In the genomic region with DNA sequence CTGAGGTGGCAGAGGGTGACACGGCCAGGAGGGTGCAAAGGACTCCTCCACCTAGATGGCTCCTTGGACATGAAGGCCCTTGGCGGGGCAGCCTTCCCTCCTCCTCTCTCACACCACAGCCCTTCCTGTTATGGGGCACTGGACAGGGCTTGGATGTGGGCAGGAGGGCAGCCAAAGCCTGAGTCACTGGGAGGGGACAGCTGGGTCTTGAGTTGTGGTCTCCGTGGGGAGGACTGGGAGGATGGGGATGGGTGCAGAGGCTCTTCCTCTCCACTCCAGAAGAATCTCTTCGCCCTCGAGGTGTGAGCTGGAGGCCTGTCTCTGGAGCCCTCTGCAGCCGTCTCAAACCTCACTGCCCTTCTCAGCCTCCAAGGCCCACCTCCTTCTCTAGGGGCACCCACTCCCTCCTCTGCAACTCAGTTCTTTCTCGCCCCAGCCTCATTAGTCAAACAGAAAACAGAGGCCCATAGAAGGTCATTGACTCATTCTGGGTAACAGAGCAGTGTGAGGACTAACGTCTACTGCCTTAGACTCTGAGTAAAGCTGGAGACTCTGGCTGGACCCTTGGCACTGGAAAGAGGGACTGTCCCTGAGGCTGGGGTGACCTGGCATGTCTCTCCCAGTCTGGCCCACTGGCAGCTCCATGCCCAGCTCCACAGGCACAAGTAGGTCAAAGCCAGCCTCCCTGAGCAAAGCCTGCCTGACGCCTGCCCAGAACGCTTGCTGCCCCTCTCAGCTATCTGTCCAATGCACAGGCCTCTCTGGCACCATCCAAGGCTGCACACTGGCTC, we compare ENCODE assay signal across 10 cellular contexts. TPM values are rescaled to one million over a fixed set of nuclear protein-coding genes. Genes with fewer than 3 reads are reported as not detected.
A peak's percentile ranks its signal among the peaks of the same experiment; 100 is the strongest.
DNase-seq lines count a peak whose midpoint lies in the region; ATAC-seq and FAIRE-seq lines count a peak whose summit lies in the region.
"Had no signal": no experiment of that assay in that cellular context is flagged by ENCODE, and none has a peak within 500 bp of the region (broad histone marks: within the 10 kb centered on the region; RNA-seq: fewer than 3 reads in every experiment).

No MANE protein-coding gene starts in this region.

- peak; percentile 79 for FAIRE-seq in RCC 7860 (lab: Jason Lieb, UNC)

- no peak overlapping the region for H3K27ac Mint-ChIP-seq in activated naive CD4-positive, alpha-beta T cell treated with anti-CD3 and anti-CD28 coated beads for 36 hours
- no peak overlapping the region for H3K27ac Mint-ChIP-seq in activated naive CD4-positive, alpha-beta T cell treated with anti-CD3 and anti-CD28 coated beads, Interleukin-2, amount 10 ng/mL, durations not matched to agents 7 days and 5 days
- H3K27ac Mint-ChIP-seq in stimulated activated naive CD8-positive, alpha-beta T cell treated with anti-CD3 and anti-CD28 coated beads, Interleukin-15, amount 100 ng/mL, for 72 hours, result no peak overlapping the region
- H3K27ac Mint-ChIP-seq: T-helper 1 cell treated with Interleukin-12 subunit alpha and Interleukin-12 subunit beta and Interleukin-4 antibody, amounts not matched to agents 30 μg/mL and 1 μg/mL, for 36 hours had no signal

- H3K4me3 Mint-ChIP-seq in activated naive CD4-positive, alpha-beta T cell treated with anti-CD3 and anti-CD28 coated beads for 36 hours, result no peak overlapping the region
- H3K4me3 Mint-ChIP-seq in activated naive CD4-positive, alpha-beta T cell treated with anti-CD3 and anti-CD28 coated beads, Interleukin-2, amount 10 ng/mL, durations not matched to agents 7 days and 5 days, result no peak overlapping the region
- H3K4me3 Mint-ChIP-seq in stimulated activated naive CD8-positive, alpha-beta T cell treated with anti-CD3 and anti-CD28 coated beads, Interleukin-15, amount 100 ng/mL, for 72 hours, result no peak overlapping the region
- H3K4me3 Mint-ChIP-seq: T-helper 1 cell treated with Interleukin-12 subunit alpha and Interleukin-12 subunit beta and Interleukin-4 antibody, amounts not matched to agents 30 μg/mL and 1 μg/mL, for 36 hours had no signal

- H3K4me1 Mint-ChIP-seq in activated naive CD4-positive, alpha-beta T cell treated with anti-CD3 and anti-CD28 coated beads for 36 hours (ENCODE audit: low read depth), result no peaks in the 10 kb centered on the region
- H3K4me1 Mint-ChIP-seq in activated naive CD4-positive, alpha-beta T cell treated with anti-CD3 and anti-CD28 coated beads, Interleukin-2, amount 10 ng/mL, durations not matched to agents 7 days and 5 days, result no peaks in the 10 kb centered on the region
- no peaks in the 10 kb centered on the region for H3K4me1 Mint-ChIP-seq in stimulated activated naive CD8-positive, alpha-beta T cell treated with anti-CD3 and anti-CD28 coated beads, Interleukin-15, amount 100 ng/mL, for 72 hours

- CTCF ChIA-PET in activated naive CD4-positive, alpha-beta T cell treated with anti-CD3 and anti-CD28 coated beads for 36 hours (lab: Charles Lee), result no interaction called here
- CTCF ChIA-PET in activated naive CD4-positive, alpha-beta T cell treated with anti-CD3 and anti-CD28 coated beads, Interleukin-2, amount 10 ng/mL, durations not matched to agents 7 days and 5 days (lab: Charles Lee), result no interaction called here

- no peaks in the 10 kb centered on the region for H3K9me3 Mint-ChIP-seq in activated naive CD4-positive, alpha-beta T cell treated with anti-CD3 and anti-CD28 coated beads for 36 hours
- no peaks in the 10 kb centered on the region for H3K9me3 Mint-ChIP-seq in activated naive CD4-positive, alpha-beta T cell treated with anti-CD3 and anti-CD28 coated beads, Interleukin-2, amount 10 ng/mL, durations not matched to agents 7 days and 5 days
- H3K9me3 Mint-ChIP-seq in stimulated activated naive CD8-positive, alpha-beta T cell treated with anti-CD3 and anti-CD28 coated beads, Interleukin-15, amount 100 ng/mL, for 72 hours, result no peaks in the 10 kb centered on the region
- H3K9me3 Mint-ChIP-seq: T-helper 1 cell treated with Interleukin-12 subunit alpha and Interleukin-12 subunit beta and Interleukin-4 antibody, amounts not matched to agents 30 μg/mL and 1 μg/mL, for 36 hours had no signal

- ATAC-seq in stimulated activated naive CD8-positive, alpha-beta T cell treated with anti-CD3 and anti-CD28 coated beads, Interleukin-15, amount 100 ng/mL, for 72 hours, result peak; percentile 51
- ATAC-seq in GM21381 (IDR thresholded peaks at IDR 0.05; ENCODE audit: unreplicated experiment) (no peak), GM21786 (IDR thresholded peaks at IDR 0.05; ENCODE audit: unreplicated experiment) (no peak)

- H3K36me3 Mint-ChIP-seq in activated naive CD4-positive, alpha-beta T cell treated with anti-CD3 and anti-CD28 coated beads for 36 hours (ENCODE audit: low read depth), result no peaks in the 10 kb centered on the region
- H3K36me3 Mint-ChIP-seq in activated naive CD4-positive, alpha-beta T cell treated with anti-CD3 and anti-CD28 coated beads, Interleukin-2, amount 10 ng/mL, durations not matched to agents 7 days and 5 days, result no peaks in the 10 kb centered on the region

- peak; percentile 8 for DNase-seq in activated naive CD4-positive, alpha-beta T cell treated with anti-CD3 and anti-CD28 coated beads for 36 hours
- no peak for DNase-seq in activated naive CD4-positive, alpha-beta T cell treated with anti-CD3 and anti-CD28 coated beads, Interleukin-2, amount 10 ng/mL, durations not matched to agents 7 days and 5 days
- peak; percentile 83 for DNase-seq in RCC 7860 (ENCODE audit: low spot score)
- DNase-seq in glomerular visceral epithelial cell (ENCODE audit: extremely low spot score), result peak; percentile 51
- no peak for DNase-seq in stimulated activated naive CD8-positive, alpha-beta T cell treated with anti-CD3 and anti-CD28 coated beads, Interleukin-15, amount 100 ng/mL, for 72 hours
- no peak for DNase-seq in DMS153 treated with DMSO at 0.1 percent for 48 hours (lab: John Stamatoyannopoulos, UW; ENCODE audit: unreplicated experiment)
- DNase-seq: cortex of kidney had no signal

- no peaks in the 10 kb centered on the region for H3K27me3 Mint-ChIP-seq in activated naive CD4-positive, alpha-beta T cell treated with anti-CD3 and anti-CD28 coated beads for 36 hours (ENCODE audit: low read depth)
- peaks cover 6% of the 10 kb centered on the region for H3K27me3 Mint-ChIP-seq in activated naive CD4-positive, alpha-beta T cell treated with anti-CD3 and anti-CD28 coated beads, Interleukin-2, amount 10 ng/mL, durations not matched to agents 7 days and 5 days
- no peaks in the 10 kb centered on the region for H3K27me3 Mint-ChIP-seq in stimulated activated naive CD8-positive, alpha-beta T cell treated with anti-CD3 and anti-CD28 coated beads, Interleukin-15, amount 100 ng/mL, for 72 hours

- intact Hi-C loops in activated naive CD4-positive, alpha-beta T cell treated with anti-CD3 and anti-CD28 coated beads for 36 hours (cut with micrococcal nuclease), result no loop called here

RNA-seq across cellular contexts. Expression of a gene that starts 47.5 kb away (rescaled TPM):
- total RNA-seq in activated naive CD4-positive, alpha-beta T cell treated with anti-CD3 and anti-CD28 coated beads for 36 hours, result 1 to 10 TPM; 2.6 to 3.5 TPM

Comparison
In these comparisons a context has a peak if more than half of its experiments do, and no peak if none do; other contexts are left out.
1. DNase-seq: peak in activated naive CD4-positive, alpha-beta T cell treated with anti-CD3 and anti-CD28 coated beads for 36 hours (single experiment), RCC 7860 (single experiment) and glomerular visceral epithelial cell (single experiment); none in activated naive CD4-positive, alpha-beta T cell treated with anti-CD3 and anti-CD28 coated beads, Interleukin-2, amount 10 ng/mL, durations not matched to agents 7 days and 5 days (single experiment), stimulated activated naive CD8-positive, alpha-beta T cell treated with anti-CD3 and anti-CD28 coated beads, Interleukin-15, amount 100 ng/mL, for 72 hours (0 of 2) and DMS153 treated with DMSO at 0.1 percent for 48 hours (single experiment).